ENCODE assay signal across 16 cellular contexts in genomic region chr6:5679696-5680494, GRCh38.
DNase-seq lines count a peak whose midpoint lies in the region; ATAC-seq and TF ChIP-seq lines count a peak whose summit lies in the region.
"Had no signal": no experiment of that assay in that cellular context is flagged by ENCODE, and none has a peak within 500 bp of the region (broad histone marks: within the 10 kb centered on the region; RNA-seq: fewer than 3 reads in every experiment).

No MANE protein-coding gene starts in this region.

- H3K27ac ChIP-seq in ascending aorta: no peak overlapping the region
- H3K27ac ChIP-seq: dorsolateral prefrontal cortex, ovary had no signal

- TF ChIP-seq CTCF in ascending aorta (IDR thresholded peaks at IDR 0.05): no peak

- H3K36me3 ChIP-seq in ascending aorta: no peaks in the 10 kb centered on the region
- H3K36me3 ChIP-seq: ovary had no signal

- no peak for ATAC-seq in activated naive CD8-positive, alpha-beta T cell treated with anti-CD3 and anti-CD28 coated beads, Interleukin-2, amount 50 U/mL, for 24 hours
- ATAC-seq in HG03139 (IDR thresholded peaks at IDR 0.05; ENCODE audit: unreplicated experiment) (peak; percentile 69), GM21381 (IDR thresholded peaks at IDR 0.05; ENCODE audit: unreplicated experiment) (no peak)
- ATAC-seq: WTC11 had no signal

- H3K27me3 Mint-ChIP-seq in activated naive CD8-positive, alpha-beta T cell: no peaks in the 10 kb centered on the region
- H3K27me3 Mint-ChIP-seq in activated naive CD8-positive, alpha-beta T cell treated with anti-CD3 and anti-CD28 coated beads, Interleukin-2, amount 50 U/mL, for 24 hours: no peaks in the 10 kb centered on the region
- H3K27me3 Mint-ChIP-seq in activated naive CD8-positive, alpha-beta T cell treated with anti-CD3 and anti-CD28 coated beads for 36 hours: no peaks in the 10 kb centered on the region

- H3K4me1 ChIP-seq in ascending aorta: no peaks in the 10 kb centered on the region

- H3K36me3 Mint-ChIP-seq in activated naive CD8-positive, alpha-beta T cell: peaks cover 11% of the 10 kb centered on the region
- H3K36me3 Mint-ChIP-seq in activated naive CD8-positive, alpha-beta T cell treated with anti-CD3 and anti-CD28 coated beads, Interleukin-2, amount 50 U/mL, for 24 hours (ENCODE audit: low read depth): peaks cover 4% of the 10 kb centered on the region
- peaks cover 16% of the 10 kb centered on the region for H3K36me3 Mint-ChIP-seq in activated naive CD8-positive, alpha-beta T cell treated with anti-CD3 and anti-CD28 coated beads for 36 hours

- in situ Hi-C loops in KBM-7 (cut with MboI; ENCODE audit: low pct_unique_long_range_greater_than_20kb, low sequenced_read_pairs): no loop called here

- H3K27me3 ChIP-seq in ascending aorta: no peaks in the 10 kb centered on the region
- H3K27me3 ChIP-seq: dorsolateral prefrontal cortex, ovary had no signal

- DNase-seq in activated naive CD8-positive, alpha-beta T cell treated with anti-CD3 and anti-CD28 coated beads, Interleukin-2, amount 50 U/mL, for 24 hours: no peak
- DNase-seq in activated naive CD8-positive, alpha-beta T cell treated with anti-CD3 and anti-CD28 coated beads for 36 hours: no peak
- no peak for DNase-seq in NCI-H187 (lab: John Stamatoyannopoulos, UW)
- no peak for DNase-seq in ascending aorta (ENCODE audit: low spot score in 2 of 2)
- no peak for DNase-seq in KBM-7
- DNase-seq: anterior cingulate cortex, dorsolateral prefrontal cortex, KG1, mesenchymal stem cell, NCI-H2107, OCI-M1, ovary had no signal

- H3K27ac Mint-ChIP-seq in activated naive CD8-positive, alpha-beta T cell: peak overlapping the region; percentile 7
- no peak overlapping the region for H3K27ac Mint-ChIP-seq in activated naive CD8-positive, alpha-beta T cell treated with anti-CD3 and anti-CD28 coated beads, Interleukin-2, amount 50 U/mL, for 24 hours
- H3K27ac Mint-ChIP-seq in activated naive CD8-positive, alpha-beta T cell treated with anti-CD3 and anti-CD28 coated beads for 36 hours: peak overlapping the region; percentile 66
- H3K27ac Mint-ChIP-seq: WTC11 had no signal

- H3K9me3 ChIP-seq in ascending aorta: no peaks in the 10 kb centered on the region
- H3K9me3 ChIP-seq: ovary had no signal

- H3K4me3 ChIP-seq in ascending aorta: no peak overlapping the region
- H3K4me3 ChIP-seq: dorsolateral prefrontal cortex, ovary had no signal

- intact Hi-C loops in ascending aorta (cut with DNase I): loop anchor here (10.0 kb wide), 1 partner anchor 675 kb away; the partner anchor contains the start of gene RPP40

- H3K4me3 Mint-ChIP-seq in activated naive CD8-positive, alpha-beta T cell: peak overlapping the region; percentile 15
- no peak overlapping the region for H3K4me3 Mint-ChIP-seq in activated naive CD8-positive, alpha-beta T cell treated with anti-CD3 and anti-CD28 coated beads, Interleukin-2, amount 50 U/mL, for 24 hours
- no peak overlapping the region for H3K4me3 Mint-ChIP-seq in activated naive CD8-positive, alpha-beta T cell treated with anti-CD3 and anti-CD28 coated beads for 36 hours
- H3K4me3 Mint-ChIP-seq: WTC11 had no signal

- H3K4me1 Mint-ChIP-seq in activated naive CD8-positive, alpha-beta T cell (ENCODE audit: low read depth): peaks cover 46% of the 10 kb centered on the region
- peaks cover 25% of the 10 kb centered on the region for H3K4me1 Mint-ChIP-seq in activated naive CD8-positive, alpha-beta T cell treated with anti-CD3 and anti-CD28 coated beads, Interleukin-2, amount 50 U/mL, for 24 hours
- H3K4me1 Mint-ChIP-seq in activated naive CD8-positive, alpha-beta T cell treated with anti-CD3 and anti-CD28 coated beads for 36 hours: peaks cover 31% of the 10 kb centered on the region

- H3K9me3 Mint-ChIP-seq in activated naive CD8-positive, alpha-beta T cell (ENCODE audit: low read depth): no peaks in the 10 kb centered on the region
- peaks cover 3% of the 10 kb centered on the region for H3K9me3 Mint-ChIP-seq in activated naive CD8-positive, alpha-beta T cell treated with anti-CD3 and anti-CD28 coated beads, Interleukin-2, amount 50 U/mL, for 24 hours
- peaks cover 3% of the 10 kb centered on the region for H3K9me3 Mint-ChIP-seq in activated naive CD8-positive, alpha-beta T cell treated with anti-CD3 and anti-CD28 coated beads for 36 hours
